Comparison of ENCODE assay signal across 23 cellular contexts in genomic region chr16:29705030-29705429, GRCh38. TPM values are rescaled to one million over a fixed set of nuclear protein-coding genes. Genes with fewer than 3 reads are reported as not detected.
DNase-seq lines count a peak whose midpoint lies in the region; ATAC-seq and TF ChIP-seq lines count a peak whose summit lies in the region.
"Had no signal": no experiment of that assay in that cellular context is flagged by ENCODE, and none has a peak within 500 bp of the region (broad histone marks: within the 10 kb centered on the region; RNA-seq: fewer than 3 reads in every experiment).

No MANE protein-coding gene starts in this region.

- no peaks in the 10 kb centered on the region for H3K9me3 Mint-ChIP-seq in activated CD8-positive, alpha-beta memory T cell treated with anti-CD3 and anti-CD28 coated beads, Interleukin-2, amount 10 ng/mL, durations not matched to agents 7 days and 5 days (ENCODE audit: low read depth)
- H3K9me3 Mint-ChIP-seq: CD4-positive, alpha-beta T cell had no signal

- H3K27me3 Mint-ChIP-seq in activated CD8-positive, alpha-beta memory T cell treated with anti-CD3 and anti-CD28 coated beads, Interleukin-2, amount 10 ng/mL, durations not matched to agents 7 days and 5 days: peaks cover 2% of the 10 kb centered on the region
- H3K27me3 Mint-ChIP-seq: CD4-positive, alpha-beta T cell had no signal

- H3K36me3 Mint-ChIP-seq in activated CD8-positive, alpha-beta memory T cell treated with anti-CD3 and anti-CD28 coated beads, Interleukin-2, amount 10 ng/mL, durations not matched to agents 7 days and 5 days: no peaks in the 10 kb centered on the region

- in situ Hi-C loops in astrocyte of the spinal cord (cut with HindIII; ENCODE audit: low sequenced_read_pairs): no loop called here

- CTCF ChIA-PET in activated CD8-positive, alpha-beta memory T cell treated with anti-CD3 and anti-CD28 coated beads, Interleukin-2, amount 10 ng/mL, durations not matched to agents 7 days and 5 days (lab: Charles Lee): interaction anchor here (2.2 to 9.6 kb wide), 4 partner anchors 84 to 327 kb away, joined by 5 to 109 read pairs (median 102); partner anchors contain the start of genes KIF22, MVP and PAGR1

- ATAC-seq in activated CD8-positive, alpha-beta memory T cell treated with anti-CD3 and anti-CD28 coated beads, Interleukin-2, amount 10 ng/mL, durations not matched to agents 7 days and 5 days: no peak
- no peak for ATAC-seq in HG03439 (IDR thresholded peaks at IDR 0.05; ENCODE audit: unreplicated experiment)
- ATAC-seq: A549, Right ventricle myocardium inferior had no signal

- H3K27ac Mint-ChIP-seq in activated CD8-positive, alpha-beta memory T cell treated with anti-CD3 and anti-CD28 coated beads, Interleukin-2, amount 10 ng/mL, durations not matched to agents 7 days and 5 days: peak overlapping the region; percentile 15
- H3K27ac Mint-ChIP-seq: CD4-positive, alpha-beta T cell had no signal

- H3K4me3 Mint-ChIP-seq in activated CD8-positive, alpha-beta memory T cell treated with anti-CD3 and anti-CD28 coated beads, Interleukin-2, amount 10 ng/mL, durations not matched to agents 7 days and 5 days: no peak overlapping the region
- H3K4me3 Mint-ChIP-seq: CD4-positive, alpha-beta T cell had no signal

- H3K4me3 ChIP-seq in astrocyte of the spinal cord (ENCODE audit: low read depth, low read length): no peak overlapping the region
- H3K4me3 ChIP-seq: A549, Peyer's patch had no signal

- TF ChIP-seq CTCF in astrocyte of the spinal cord (IDR thresholded peaks at IDR 0.05; ENCODE audit: low read depth, low read length): no peak

- peaks cover 34% of the 10 kb centered on the region for H3K4me1 Mint-ChIP-seq in activated CD8-positive, alpha-beta memory T cell treated with anti-CD3 and anti-CD28 coated beads, Interleukin-2, amount 10 ng/mL, durations not matched to agents 7 days and 5 days

- DNase-seq in activated CD8-positive, alpha-beta memory T cell treated with anti-CD3 and anti-CD28 coated beads, Interleukin-2, amount 10 ng/mL, durations not matched to agents 7 days and 5 days: no peak
- DNase-seq in activated CD8-positive, alpha-beta memory T cell treated with anti-CD3 and anti-CD28 coated beads for 24 hours: no peak
- DNase-seq in COLO829 (ENCODE audit: low spot score): peak; percentile 51
- peak; percentile 41 for DNase-seq in astrocyte of the spinal cord (ENCODE audit: low read depth, low spot score)
- DNase-seq in kidney tubule cell (ENCODE audit: low spot score): peak; percentile 72
- no peak for DNase-seq in epidermal melanocyte (ENCODE audit: insufficient read length, low spot score)
- no peak for DNase-seq in NCI-H187 treated with DMSO at 0.1 percent for 48 hours (lab: John Stamatoyannopoulos, UW)
- DNase-seq: BE2C; CD4-positive, alpha-beta T cell; DMS53; IMR-90; NCI-H1092 treated with DMSO at 0.1 percent for 48 hours; NCI-H1436 treated with DMSO at 0.1 percent for 48 hours; NCI-H2029; NCI-H2171; NCI-H345; NCI-H524 treated with DMSO at 0.1 percent for 48 hours; NCI-H82; Peyer's patch had no signal

RNA-seq across cellular contexts. Expression of gene QPRT, which starts 26.1 kb away (rescaled TPM):
- total RNA-seq in activated CD8-positive, alpha-beta memory T cell treated with anti-CD3 and anti-CD28 coated beads, Interleukin-2, amount 10 ng/mL, durations not matched to agents 7 days and 5 days: 10 to 100 TPM; 13.3 to 15.7 TPM

RNA-seq across cellular contexts. Expression of gene C16orf54, which starts 40.8 kb away (rescaled TPM):
- total RNA-seq in activated CD8-positive, alpha-beta memory T cell treated with anti-CD3 and anti-CD28 coated beads, Interleukin-2, amount 10 ng/mL, durations not matched to agents 7 days and 5 days: 10 to 100 TPM; 39.7 to 51.2 TPM
- total RNA-seq: IMR-90, SK-MEL-5 had no signal

RNA-seq across cellular contexts. Expression of gene SPN, which starts 42.0 kb away (rescaled TPM):
- 100 to 1,000 TPM; 329 to 351 TPM for total RNA-seq in activated CD8-positive, alpha-beta memory T cell treated with anti-CD3 and anti-CD28 coated beads, Interleukin-2, amount 10 ng/mL, durations not matched to agents 7 days and 5 days
- total RNA-seq: IMR-90, SK-MEL-5 had no signal

Comparison
In these comparisons a context has a peak if more than half of its experiments do, and no peak if none do; other contexts are left out.
1. DNase-seq: peak in COLO829 (single experiment), astrocyte of the spinal cord (single experiment) and kidney tubule cell (single experiment); none in activated CD8-positive, alpha-beta memory T cell treated with anti-CD3 and anti-CD28 coated beads, Interleukin-2, amount 10 ng/mL, durations not matched to agents 7 days and 5 days (single experiment), activated CD8-positive, alpha-beta memory T cell treated with anti-CD3 and anti-CD28 coated beads for 24 hours (single experiment), epidermal melanocyte (single experiment) and NCI-H187 treated with DMSO at 0.1 percent for 48 hours (single experiment).